In genomic region chr10:6578221-6579192, GRCh38 we compare ENCODE assay signal across 13 cellular contexts. TPM values are rescaled to one million over a fixed set of nuclear protein-coding genes. Genes with fewer than 3 reads are reported as not detected.
A peak's percentile ranks its signal among the peaks of the same experiment; 100 is the strongest.
DNase-seq lines count a peak whose midpoint lies in the region; ATAC-seq, FAIRE-seq and TF ChIP-seq lines count a peak whose summit lies in the region.
"Had no signal": no experiment of that assay in that cellular context is flagged by ENCODE, and none has a peak within 500 bp of the region (broad histone marks: within the 10 kb centered on the region; RNA-seq: fewer than 3 reads in every experiment).

No MANE protein-coding gene starts in this region.

- H3K4me3 Mint-ChIP-seq in activated T-helper 17 cell treated with anti-CD3 and anti-CD28 coated beads, Interleukin-2, amount 50 U/mL, for 72 hours = peak overlapping the region; percentile 94

- H3K36me3 Mint-ChIP-seq in activated T-helper 17 cell treated with anti-CD3 and anti-CD28 coated beads, Interleukin-2, amount 50 U/mL, for 72 hours (ENCODE audit: low read depth) = peaks cover 74% of the 10 kb centered on the region

- no peak overlapping the region for H3K9ac ChIP-seq in iPS-18a (ENCODE audit: low read length)

- H3K9me3 ChIP-seq in iPS-18a (ENCODE audit: control insufficient read depth, low read depth, low read length) (no peaks in the 10 kb centered on the region), thoracic aorta (no peaks in the 10 kb centered on the region)
- H3K9me3 ChIP-seq: prostate gland had no signal

- no peak for FAIRE-seq in RCC 7860 (lab: Jason Lieb, UNC)

- H3K27me3 ChIP-seq in iPS-18a (ENCODE audit: control insufficient read depth, insufficient read depth, low read length) = peaks cover 23% of the 10 kb centered on the region
- no peaks in the 10 kb centered on the region for H3K27me3 ChIP-seq in thoracic aorta (replicated peaks; ENCODE audit: insufficient read depth)

- no peak for TF ChIP-seq CTCF in thoracic aorta (IDR thresholded peaks at IDR 0.05)

- H3K9me3 Mint-ChIP-seq in activated T-helper 17 cell treated with anti-CD3 and anti-CD28 coated beads, Interleukin-2, amount 50 U/mL, for 72 hours = no peaks in the 10 kb centered on the region

- H3K36me3 ChIP-seq in iPS-18a (ENCODE audit: control insufficient read depth, low read depth, low read length) (no peaks in the 10 kb centered on the region), thoracic aorta (no peaks in the 10 kb centered on the region)
- H3K36me3 ChIP-seq: prostate gland had no signal

- no peak for ATAC-seq in activated T-helper 17 cell treated with anti-CD3 and anti-CD28 coated beads, Interleukin-2, amount 50 U/mL, for 72 hours (replicated peaks)
- ATAC-seq in thoracic aorta (ENCODE audit: insufficient number of reproducible peaks, low FRiP score, low read depth) = no peak
- ATAC-seq in HG03039 (IDR thresholded peaks at IDR 0.05; ENCODE audit: unreplicated experiment) = no peak

- peak overlapping the region; percentile 96 for H3K27ac Mint-ChIP-seq in activated T-helper 17 cell treated with anti-CD3 and anti-CD28 coated beads, Interleukin-2, amount 50 U/mL, for 72 hours

- peak overlapping the region; percentile 75 for H3K4me3 ChIP-seq in iPS-18a (ENCODE audit: low read length)
- H3K4me3 ChIP-seq in thoracic aorta = peak overlapping the region; percentile 72
- H3K4me3 ChIP-seq: prostate gland had no signal

- H3K27ac ChIP-seq in iPS-18a (ENCODE audit: low read length) = no peak overlapping the region
- H3K27ac ChIP-seq in thoracic aorta = no peak overlapping the region
- H3K27ac ChIP-seq: prostate gland had no signal

- peaks cover 43% of the 10 kb centered on the region for H3K4me1 Mint-ChIP-seq in activated T-helper 17 cell treated with anti-CD3 and anti-CD28 coated beads, Interleukin-2, amount 50 U/mL, for 72 hours

- peaks cover 28% of the 10 kb centered on the region for H3K4me1 ChIP-seq in iPS-18a (ENCODE audit: control insufficient read depth, low read depth, low read length)
- H3K4me1 ChIP-seq in thoracic aorta (ENCODE audit: control insufficient read depth in 1 of 2, low read depth in 2 of 2) = no peaks in the 10 kb centered on the region
- H3K4me1 ChIP-seq: prostate gland had no signal

- peak; percentile 76 for DNase-seq in activated CD8-positive, alpha-beta memory T cell treated with anti-CD3 and anti-CD28 coated beads for 24 hours
- no peak for DNase-seq in activated CD8-positive, alpha-beta memory T cell treated with anti-CD3 and anti-CD28 coated beads, Interleukin-2, amount 50 U/mL, for 48 hours
- no peak for DNase-seq in thoracic aorta (ENCODE audit: low spot score)
- DNase-seq in RCC 7860 (ENCODE audit: low spot score) = no peak
- no peak for DNase-seq in DMS79 treated with DMSO at 0.1 percent for 48 hours (lab: John Stamatoyannopoulos, UW)
- DNase-seq: ACHN, cortex of kidney, islet precursor cell had no signal

- no peaks in the 10 kb centered on the region for H3K27me3 Mint-ChIP-seq in activated T-helper 17 cell treated with anti-CD3 and anti-CD28 coated beads, Interleukin-2, amount 50 U/mL, for 72 hours

RNA-seq across cellular contexts. Expression of gene PRKCQ, which starts 1.6 kb away (rescaled TPM):
- 10 to 100 TPM; 35.3 to 37.8 TPM for total RNA-seq in activated T-helper 17 cell treated with anti-CD3 and anti-CD28 coated beads, Interleukin-2, amount 50 U/mL, for 72 hours
- total RNA-seq in thoracic aorta = under 1 TPM; 0.41 to 0.42 TPM
- total RNA-seq: RPMI7951 had no signal

Comparison
In these comparisons a context has a peak if more than half of its experiments do, and no peak if none do; other contexts are left out.
1. RNA of gene PRKCQ, which starts 1.6 kb away (total RNA-seq): 35.3 to 37.8 TPM in activated T-helper 17 cell treated with anti-CD3 and anti-CD28 coated beads, Interleukin-2, amount 50 U/mL, for 72 hours; 0.41 to 0.42 TPM in thoracic aorta; every median in the first group is over 10 times any median in the second.